1 cellular context compared by ENCODE assay signal in genomic region chr12:6404390-6404789, GRCh38.
A peak's percentile ranks its signal among the peaks of the same experiment; 100 is the strongest.
TF ChIP-seq lines count a peak whose summit lies in the region.

No MANE protein-coding gene starts in this region.

TF ChIP-seq in HepG2, 621 proteins besides CTCF, POLR2A, EP300 and RAD21:
- TF ChIP-seq CENPT (CRISPR knock-in tag; IDR thresholded peaks at IDR 0.05; ENCODE audit: low read depth) = no peak
- no peak for TF ChIP-seq ATRX (CRISPR knock-in tag; IDR thresholded peaks at IDR 0.05; ENCODE audit: borderline replicate concordance)
- TF ChIP-seq NBN (conservative IDR thresholded peaks at IDR 0.05) = no peak
- peak; percentile 47 for TF ChIP-seq RARA (CRISPR knock-in tag; IDR thresholded peaks at IDR 0.05)
- peak; percentile 38; the same call in 1 of the 2 replicates for TF ChIP-seq HNF4A (CRISPR knock-in tag; IDR thresholded peaks at IDR 0.05)
- no peak for TF ChIP-seq CHD2 (IDR thresholded peaks at IDR 0.05; ENCODE audit: low read depth, low read length)
- TF ChIP-seq CEBPG (CRISPR knock-in tag; IDR thresholded peaks at IDR 0.05) = peak; percentile 50; the same call in 1 of the 2 replicates
- TF ChIP-seq CEBPB (IDR thresholded peaks at IDR 0.05; ENCODE audit: borderline replicate concordance, low read depth, low read length) = peak; percentile 34; the same call in 1 of the 2 replicates
- no peak for TF ChIP-seq ZNF432 (CRISPR knock-in tag; IDR thresholded peaks at IDR 0.05; ENCODE audit: borderline replicate concordance)
